ENCODE assay signal across 3 cellular contexts in the genomic region with DNA sequence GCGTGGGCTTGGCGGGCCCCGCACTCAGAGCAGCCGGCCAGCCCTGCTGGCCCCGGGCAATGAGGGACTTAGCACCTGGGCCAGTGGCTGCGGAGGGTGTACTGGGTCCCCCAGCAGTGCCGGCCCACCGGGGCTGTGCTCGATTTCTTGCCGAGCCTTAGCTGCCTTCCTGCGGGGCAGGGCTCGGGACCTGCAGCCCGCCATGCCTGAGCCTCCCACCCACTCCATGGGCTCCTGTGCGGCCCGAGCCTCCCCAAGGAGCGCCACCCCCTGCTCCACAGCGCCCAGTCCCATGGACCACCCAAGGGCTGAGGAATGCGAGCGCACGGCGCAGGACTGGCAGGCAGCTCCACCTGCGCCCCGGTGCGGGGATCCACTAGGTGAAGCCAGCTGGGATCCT. TPM values are rescaled to one million over a fixed set of nuclear protein-coding genes. Genes with fewer than 3 reads are reported as not detected.
"Had no signal": no experiment of that assay in that cellular context is flagged by ENCODE, and none has a peak within 500 bp of the region (broad histone marks: within the 10 kb centered on the region; RNA-seq: fewer than 3 reads in every experiment).

No MANE protein-coding gene starts in this region.

RNA-seq across cellular contexts. Expression of a gene that starts 2.3 kb away (rescaled TPM):
- total RNA-seq: HT-29, K562 had no signal
- polyA plus RNA-seq: IgD-negative memory B cell, K562 had no signal
